ENCODE assay signal across 11 cellular contexts in the genomic region with DNA sequence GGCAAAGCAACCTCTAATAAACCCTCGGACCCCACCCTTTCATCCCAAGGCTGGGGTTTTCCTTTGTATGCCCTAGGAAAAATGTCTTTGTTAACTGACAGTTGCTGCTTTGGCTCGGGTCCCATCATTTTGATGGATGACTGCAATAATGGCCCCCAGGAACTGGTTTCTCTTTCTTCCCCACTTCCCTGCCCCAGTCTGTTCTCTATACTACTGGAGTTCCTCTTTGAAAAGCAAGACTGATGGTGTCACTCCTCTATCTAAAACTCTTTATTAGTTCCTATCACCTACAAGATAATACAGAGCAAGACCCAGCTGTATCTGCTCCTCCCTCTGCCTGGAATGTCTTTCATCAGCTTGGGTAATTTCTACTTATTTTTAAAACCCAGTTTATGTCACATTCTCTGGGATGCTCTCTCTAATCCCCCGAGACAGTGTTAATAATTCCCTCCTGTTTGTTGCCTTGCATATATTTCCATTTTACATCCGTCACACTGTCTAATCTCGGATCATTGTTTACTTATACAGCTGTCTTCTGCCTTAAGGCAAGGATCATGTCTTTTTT. TPM values are rescaled to one million over a fixed set of nuclear protein-coding genes. Genes with fewer than 3 reads are reported as not detected.
DNase-seq lines count a peak whose midpoint lies in the region; ATAC-seq, FAIRE-seq and TF ChIP-seq lines count a peak whose summit lies in the region.
"Had no signal": no experiment of that assay in that cellular context is flagged by ENCODE, and none has a peak within 500 bp of the region (broad histone marks: within the 10 kb centered on the region; RNA-seq: fewer than 3 reads in every experiment).

No MANE protein-coding gene starts in this region.

- H3K36me3 Mint-ChIP-seq in CD4-positive, CD25-positive, alpha-beta regulatory T cell, result peaks cover 58% of the 10 kb centered on the region
- peaks cover 3% of the 10 kb centered on the region for H3K36me3 Mint-ChIP-seq in T-helper 17 cell (ENCODE audit: low read depth)
- H3K36me3 Mint-ChIP-seq in immature natural killer cell, result peaks cover 0 to 3% (median 0%) of the 10 kb centered on the region in 3 donors

- TF ChIP-seq POLR2A in heart left ventricle (IDR thresholded peaks at IDR 0.05), result no peak

- H4K20me1 ChIP-seq in hepatocyte (ENCODE audit: insufficient read depth, poor library complexity, severe bottlenecking), result no peaks in the 10 kb centered on the region

- WGBS in hepatocyte (ENCODE audit: low lambda C conversion rate, missing lambda C conversion rate), result 24% methylated on average over 5 of the region's 5 CpGs
- 58 to 62% (median 60%) methylated on average over 5 of the region's 5 CpGs for WGBS in heart left ventricle, 4 donors

- no peaks in the 10 kb centered on the region for H3K9me3 ChIP-seq in CD4-positive, CD25-positive, alpha-beta regulatory T cell (ENCODE audit: control insufficient read depth in 2 of 2, low read length in 2 of 2)
- H3K9me3 ChIP-seq in T-helper 17 cell (ENCODE audit: control insufficient read depth, low read length, poor library complexity, severe bottlenecking) (no peaks in the 10 kb centered on the region), hepatocyte (ENCODE audit: low read depth) (no peaks in the 10 kb centered on the region), heart left ventricle (no peaks in the 10 kb centered on the region)
- H3K9me3 ChIP-seq: MG63 had no signal

- TF ChIP-seq CTCF in hepatocyte (IDR thresholded peaks at IDR 0.05; ENCODE audit: poor library complexity), result no peak
- TF ChIP-seq CTCF in heart left ventricle (IDR thresholded peaks at IDR 0.05), result no peak

- H3K27ac ChIP-seq in CD4-positive, CD25-positive, alpha-beta regulatory T cell (ENCODE audit: insufficient read depth, low read length, poor library complexity, severe bottlenecking), result peak overlapping the region; percentile 99
- peak overlapping the region; percentile 45 for H3K27ac ChIP-seq in hepatocyte
- peak overlapping the region in 1 of 12 donors; percentile 88 for H3K27ac ChIP-seq in heart left ventricle

- H3K27me3 Mint-ChIP-seq in CD4-positive, CD25-positive, alpha-beta regulatory T cell, result no peaks in the 10 kb centered on the region
- no peaks in the 10 kb centered on the region for H3K27me3 Mint-ChIP-seq in T-helper 17 cell
- peaks cover 0 to 4% (median 1%) of the 10 kb centered on the region in 3 donors for H3K27me3 Mint-ChIP-seq in immature natural killer cell (ENCODE audit: low read depth in 3 of 3)

- H3K4me3 Mint-ChIP-seq in CD4-positive, CD25-positive, alpha-beta regulatory T cell, result peak overlapping the region; percentile 0 to 85 (median 84)
- H3K4me3 Mint-ChIP-seq in T-helper 17 cell (peak overlapping the region; percentile 82), immature natural killer cell (no peak overlapping the region)

- H3K36me3 ChIP-seq in CD4-positive, CD25-positive, alpha-beta regulatory T cell (ENCODE audit: control insufficient read depth, insufficient read depth, low read length), result peaks cover 42% of the 10 kb centered on the region
- H3K36me3 ChIP-seq in hepatocyte (replicated peaks; ENCODE audit: insufficient read depth, low read depth), result no peaks in the 10 kb centered on the region
- no peaks in the 10 kb centered on the region for H3K36me3 ChIP-seq in heart left ventricle
- H3K36me3 ChIP-seq: MG63 had no signal

- no peaks in the 10 kb centered on the region for H3K27me3 ChIP-seq in CD4-positive, CD25-positive, alpha-beta regulatory T cell (ENCODE audit: control insufficient read depth, insufficient read depth, low read length)
- H3K27me3 ChIP-seq in hepatocyte (no peaks in the 10 kb centered on the region), heart left ventricle (no peaks in the 10 kb centered on the region)

- H3K9me3 Mint-ChIP-seq in CD4-positive, CD25-positive, alpha-beta regulatory T cell, result peaks cover 0 to 1% (median 0%) of the 10 kb centered on the region in 7 donors
- no peaks in the 10 kb centered on the region for H3K9me3 Mint-ChIP-seq in immature natural killer cell

- peak overlapping the region; percentile 92 to 99 (median 96) for H3K27ac Mint-ChIP-seq in CD4-positive, CD25-positive, alpha-beta regulatory T cell
- H3K27ac Mint-ChIP-seq in T-helper 17 cell, result peak overlapping the region; percentile 99
- H3K27ac Mint-ChIP-seq in immature natural killer cell, result no peak overlapping the region

- peak overlapping the region; percentile 54 for H3K4me3 ChIP-seq in CD4-positive, CD25-positive, alpha-beta regulatory T cell (ENCODE audit: low read depth, low read length)
- no peak overlapping the region for H3K4me3 ChIP-seq in hepatocyte
- no peak overlapping the region for H3K4me3 ChIP-seq in heart left ventricle
- H3K4me3 ChIP-seq: MG63 had no signal

- H3K9me2 ChIP-seq in hepatocyte (replicated peaks; ENCODE audit: insufficient read depth), result no peaks in the 10 kb centered on the region

- no peak for DNase-seq in CD4-positive, CD25-positive, alpha-beta regulatory T cell
- DNase-seq in GM18507 (ENCODE audit: extremely low spot score, insufficient read length, low read depth) (no peak), T-helper 17 cell (no peak), hepatocyte (ENCODE audit: low spot score) (no peak), left lobe of liver (ENCODE audit: low spot score) (no peak), HPDE6-E6E7 (ENCODE audit: extremely low spot score) (no peak), heart left ventricle (no peak), immature natural killer cell (no peak)
- DNase-seq: islet precursor cell, MG63 had no signal

- intact Hi-C loops in heart left ventricle (cut with DNase I), result no loop called here

- H3K4me1 Mint-ChIP-seq in CD4-positive, CD25-positive, alpha-beta regulatory T cell, result peaks cover 50 to 96% (median 85%) of the 10 kb centered on the region in 4 donors
- H3K4me1 Mint-ChIP-seq in T-helper 17 cell, result peaks cover 70% of the 10 kb centered on the region
- peaks cover 30 to 35% of the 10 kb centered on the region in 2 donors for H3K4me1 Mint-ChIP-seq in immature natural killer cell

- H3K79me2 ChIP-seq in hepatocyte, result no peaks in the 10 kb centered on the region

- H3K4me2 ChIP-seq in hepatocyte, result peak overlapping the region; percentile 2

- peak; percentile 42 for FAIRE-seq in GM18507 (lab: Jason Lieb, UNC)

- H2AFZ ChIP-seq in hepatocyte, result no peak overlapping the region

- no peak for ATAC-seq in CD4-positive, CD25-positive, alpha-beta regulatory T cell (ENCODE audit: low read depth in 2 of 2)
- ATAC-seq in T-helper 17 cell (no peak), left lobe of liver (no peak), heart left ventricle (no peak)

- peaks cover 99% of the 10 kb centered on the region for H3K4me1 ChIP-seq in CD4-positive, CD25-positive, alpha-beta regulatory T cell (ENCODE audit: control insufficient read depth, insufficient read depth, low read length, poor library complexity, severe bottlenecking)
- H3K4me1 ChIP-seq in hepatocyte (ENCODE audit: insufficient read depth), result peaks cover 16% of the 10 kb centered on the region
- peaks cover 0 to 83% (median 1%) of the 10 kb centered on the region in 12 donors for H3K4me1 ChIP-seq in heart left ventricle

RNA-seq across cellular contexts. Expression of gene SLAMF1, which starts 16.2 kb away (rescaled TPM):
- total RNA-seq in CD4-positive, CD25-positive, alpha-beta regulatory T cell, result 70.3 TPM
- 10 to 100 TPM; 33.5 to 45.4 (median 39.5) TPM for polyA plus RNA-seq in CD4-positive, CD25-positive, alpha-beta regulatory T cell
- total RNA-seq in T-helper 17 cell (10 to 100 TPM; 67.8 to 70.6 TPM), hepatocyte (0.20 and 1.2 TPM in 2 replicates), left lobe of liver (0.25 TPM), heart left ventricle (1 to 10 TPM in 1 of 9 donors, under 1 TPM in 3, not detected in 5; 0.14 to 4.3 (median 0.60) TPM)
- polyA plus RNA-seq in hepatocyte (2.1 and 2.3 TPM in 2 replicates), heart left ventricle (under 1 TPM; 0.21 to 0.80 TPM), immature natural killer cell (under 1 TPM in 2 of 3 donors, not detected in 1; 0.12 to 0.21 TPM)
- total RNA-seq: NCI-H460 had no signal

RNA-seq across cellular contexts. Expression of gene CD84, which starts 51.3 kb away (rescaled TPM):
- 135 TPM for total RNA-seq in CD4-positive, CD25-positive, alpha-beta regulatory T cell
- polyA plus RNA-seq in CD4-positive, CD25-positive, alpha-beta regulatory T cell, result 10 to 100 TPM; 20.7 to 36.4 (median 27.1) TPM
- total RNA-seq in T-helper 17 cell (10 to 100 TPM; 66.2 to 71.6 TPM), hepatocyte (0.23 and 0.60 TPM in 2 replicates), left lobe of liver (3.2 TPM), heart left ventricle (10 to 100 TPM in 2 of 9 donors, 1 to 10 TPM in 6, under 1 TPM in 1; 0.90 to 36.2 (median 1.4) TPM)
- polyA plus RNA-seq in hepatocyte (0.74 TPM in 1 of 2 replicates, not detected in the other), heart left ventricle (under 1 TPM; 0.49 to 0.61 TPM), immature natural killer cell (1 to 10 TPM; 2.1 to 3.9 (median 3.0) TPM)
- total RNA-seq: NCI-H460 had no signal

Comparison
In these comparisons a context has a peak if more than half of its experiments do, and no peak if none do; other contexts are left out.
1. H3K27ac Mint-ChIP-seq: peak in CD4-positive, CD25-positive, alpha-beta regulatory T cell (3 of 3) and T-helper 17 cell (single experiment); none in immature natural killer cell (0 of 6).
2. H3K4me3 Mint-ChIP-seq: peak in CD4-positive, CD25-positive, alpha-beta regulatory T cell (4 of 4) and T-helper 17 cell (single experiment); none in immature natural killer cell (0 of 5).
3. RNA of gene SLAMF1, which starts 16.2 kb away (total RNA-seq): 67.8 to 70.6 TPM in T-helper 17 cell and 70.3 TPM in CD4-positive, CD25-positive, alpha-beta regulatory T cell (single experiment); 0.20 to 1.2 TPM in hepatocyte, 0.25 TPM in left lobe of liver (single experiment) and 0.14 to 4.3 TPM in heart left ventricle; every median in the first group is over 10 times any median in the second.